In the genomic region with DNA sequence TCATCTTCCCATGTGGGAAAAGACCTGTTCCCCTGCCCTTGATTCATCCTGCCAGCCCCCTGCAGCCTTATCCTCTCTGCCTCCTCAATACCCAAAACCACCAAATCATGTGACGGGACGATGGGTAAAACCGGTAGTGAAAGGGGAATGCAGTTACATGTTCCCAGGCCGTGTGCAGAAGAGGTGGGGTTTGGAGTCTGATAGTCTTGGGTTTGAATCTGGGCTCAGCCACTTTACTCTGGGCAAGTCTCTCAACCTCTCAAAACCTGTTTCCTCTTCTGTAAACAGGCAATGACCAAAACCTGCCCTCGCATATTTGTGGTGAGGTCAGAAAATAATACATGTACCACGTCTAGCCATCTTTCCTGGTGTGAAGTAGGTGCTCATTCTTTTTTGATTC, we compare ENCODE assay signal across 1 cellular context.
TF ChIP-seq lines count a peak whose summit lies in the region.

No MANE protein-coding gene starts in this region.

TF ChIP-seq in IMR-90, 13 proteins besides CTCF, POLR2A, EP300 and RAD21:
- TF ChIP-seq MAFK (IDR thresholded peaks at IDR 0.05; ENCODE audit: low read depth, low read length) (no peak), CHD1 (IDR thresholded peaks at IDR 0.05; ENCODE audit: low read depth, low read length) (no peak), RCOR1 (IDR thresholded peaks at IDR 0.05; ENCODE audit: insufficient replicate concordance, low read length) (no peak), MXI1 (IDR thresholded peaks at IDR 0.05; ENCODE audit: borderline replicate concordance, low read depth, low read length) (no peak), MAZ (IDR thresholded peaks at IDR 0.05; ENCODE audit: borderline replicate concordance, low read depth, low read length) (no peak), BHLHE40 (IDR thresholded peaks at IDR 0.05; ENCODE audit: low read depth, low read length) (no peak), SMC3 (IDR thresholded peaks at IDR 0.05; ENCODE audit: low read depth, low read length) (no peak), NFE2L2 (IDR thresholded peaks at IDR 0.05; ENCODE audit: low read depth, low read length) (no peak), RFX5 (IDR thresholded peaks at IDR 0.05; ENCODE audit: low read depth, low read length) (no peak), CEBPB (IDR thresholded peaks at IDR 0.05; ENCODE audit: low read depth, low read length) (no peak)
- TF ChIP-seq, protein P1, sequence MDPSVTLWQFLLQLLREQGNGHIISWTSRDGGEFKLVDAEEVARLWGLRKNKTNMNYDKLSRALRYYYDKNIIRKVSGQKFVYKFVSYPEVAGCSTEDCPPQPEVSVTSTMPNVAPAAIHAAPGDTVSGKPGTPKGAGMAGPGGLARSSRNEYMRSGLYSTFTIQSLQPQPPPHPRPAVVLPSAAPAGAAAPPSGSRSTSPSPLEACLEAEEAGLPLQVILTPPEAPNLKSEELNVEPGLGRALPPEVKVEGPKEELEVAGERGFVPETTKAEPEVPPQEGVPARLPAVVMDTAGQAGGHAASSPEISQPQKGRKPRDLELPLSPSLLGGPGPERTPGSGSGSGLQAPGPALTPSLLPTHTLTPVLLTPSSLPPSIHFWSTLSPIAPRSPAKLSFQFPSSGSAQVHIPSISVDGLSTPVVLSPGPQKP (IDR thresholded peaks at IDR 0.05; ENCODE audit: borderline replicate concordance, low read depth, low read length) = no peak
- TF ChIP-seq, protein P2, sequence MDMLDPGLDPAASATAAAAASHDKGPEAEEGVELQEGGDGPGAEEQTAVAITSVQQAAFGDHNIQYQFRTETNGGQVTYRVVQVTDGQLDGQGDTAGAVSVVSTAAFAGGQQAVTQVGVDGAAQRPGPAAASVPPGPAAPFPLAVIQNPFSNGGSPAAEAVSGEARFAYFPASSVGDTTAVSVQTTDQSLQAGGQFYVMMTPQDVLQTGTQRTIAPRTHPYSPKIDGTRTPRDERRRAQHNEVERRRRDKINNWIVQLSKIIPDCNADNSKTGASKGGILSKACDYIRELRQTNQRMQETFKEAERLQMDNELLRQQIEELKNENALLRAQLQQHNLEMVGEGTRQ (IDR thresholded peaks at IDR 0.05; ENCODE audit: low read depth, low read length) = no peak
